In genomic region chr19:1088419-1089066, GRCh38 we compare ENCODE assay signal across 12 cellular contexts. TPM values are rescaled to one million over a fixed set of nuclear protein-coding genes. Genes with fewer than 3 reads are reported as not detected.
DNase-seq lines count a peak whose midpoint lies in the region; ATAC-seq, FAIRE-seq and TF ChIP-seq lines count a peak whose summit lies in the region.
"Had no signal": no experiment of that assay in that cellular context is flagged by ENCODE, and none has a peak within 500 bp of the region (broad histone marks: within the 10 kb centered on the region; RNA-seq: fewer than 3 reads in every experiment).

No MANE protein-coding gene starts in this region.

- FAIRE-seq in small intestine (lab: Jason Lieb, UNC), result no peak

- H3K27me3 Mint-ChIP-seq in T-helper 17 cell, result no peaks in the 10 kb centered on the region

- H3K4me1 Mint-ChIP-seq in T-helper 17 cell, result peaks cover 25% of the 10 kb centered on the region

- ATAC-seq in T-helper 17 cell, result peak; percentile 30
- peak; percentile 39 for ATAC-seq in Right ventricle myocardium superior (ENCODE audit: poor library complexity)
- no peak for ATAC-seq in GM21447 (IDR thresholded peaks at IDR 0.05; ENCODE audit: unreplicated experiment)
- ATAC-seq in HG03108 (IDR thresholded peaks at IDR 0.05; ENCODE audit: unreplicated experiment), result no peak

- H3K36me3 ChIP-seq in small intestine (ENCODE audit: control insufficient read depth in 2 of 2, insufficient read depth in 2 of 2, low read length in 2 of 2) (peaks cover 1 to 18% of the 10 kb centered on the region in 2 donors), vagina (peaks cover 0 to 31% of the 10 kb centered on the region in 2 donors)

- peaks cover 4% of the 10 kb centered on the region for H3K36me3 Mint-ChIP-seq in T-helper 17 cell (ENCODE audit: low read depth)

- no peak for TF ChIP-seq CTCF in vagina (IDR thresholded peaks at IDR 0.05)

- no peaks in the 10 kb centered on the region for H3K27me3 ChIP-seq in small intestine (ENCODE audit: control insufficient read depth in 2 of 2, insufficient read depth in 2 of 2, low read length in 2 of 2)
- no peaks in the 10 kb centered on the region for H3K27me3 ChIP-seq in vagina

- TF ChIP-seq POLR2A in GM19193 (IDR thresholded peaks at IDR 0.05; ENCODE audit: extremely low read depth, insufficient read depth, insufficient read length) (peak; percentile 13), vagina (IDR thresholded peaks at IDR 0.05) (no peak)

- no peaks in the 10 kb centered on the region for H3K9me3 ChIP-seq in T-helper 17 cell (ENCODE audit: control insufficient read depth, low read length, poor library complexity, severe bottlenecking)
- no peaks in the 10 kb centered on the region for H3K9me3 ChIP-seq in small intestine (ENCODE audit: control insufficient read depth, low read depth)
- H3K9me3 ChIP-seq in vagina, result no peaks in the 10 kb centered on the region

- H3K4me3 Mint-ChIP-seq in T-helper 17 cell, result peak overlapping the region; percentile 81
- H3K4me3 Mint-ChIP-seq: H9 had no signal

- no peak overlapping the region for H3K4me3 ChIP-seq in small intestine (ENCODE audit: low read depth in 1 of 2, low read length in 2 of 2)
- H3K4me3 ChIP-seq in vagina, result no peak overlapping the region

- H3K27ac ChIP-seq in small intestine (ENCODE audit: low read depth in 1 of 2, low read length in 1 of 2) (peak overlapping the region; percentile 36 to 78), vagina (no peak overlapping the region)

- WGBS in small intestine, 3 donors, result 74 to 80% (median 78%) methylated on average over 26 to 30 of the region's 30 CpGs

- intact Hi-C loops in Right ventricle myocardium superior (cut with DNase I) (no loop called here), vagina (cut with DNase I) (no loop called here)

- H3K27ac Mint-ChIP-seq in T-helper 17 cell, result peak overlapping the region; percentile 96

- H3K4me1 ChIP-seq in small intestine (ENCODE audit: control insufficient read depth in 2 of 2, insufficient read depth in 1 of 2, low read depth in 1 of 2, low read length in 1 of 2) (peaks cover 0 to 8% of the 10 kb centered on the region in 2 donors), vagina (peaks cover 13% of the 10 kb centered on the region)

- DNase-seq in T-helper 17 cell (no peak), Right ventricle myocardium superior (no peak), small intestine (no peak), vagina (ENCODE audit: extremely low spot score in 2 of 2) (no peak)
- DNase-seq: DMS79, H9, left cardiac atrium, NCI-H1417 treated with DMSO at 0.1 percent for 48 hours, retina had no signal

RNA-seq across cellular contexts. Expression of gene POLR2E, which starts 6.6 kb away (rescaled TPM):
- 10 to 100 TPM; 63.8 to 81.4 TPM for total RNA-seq in T-helper 17 cell
- total RNA-seq in Right ventricle myocardium superior, result 146 TPM
- polyA plus RNA-seq in small intestine, result 100 to 1,000 TPM; 141 to 189 (median 143) TPM
- 83.7 TPM for total RNA-seq in vagina

RNA-seq across cellular contexts. Expression of gene GPX4, which starts 15.3 kb away (rescaled TPM):
- total RNA-seq in T-helper 17 cell, result 100 to 1,000 TPM; 184 to 187 TPM
- 345 TPM for total RNA-seq in Right ventricle myocardium superior
- 1,000 to 10,000 TPM in 2 of 3 donors, 100 to 1,000 TPM in 1; 335 to 1,298 (median 1,178) TPM for polyA plus RNA-seq in small intestine
- 524 TPM for total RNA-seq in vagina

RNA-seq across cellular contexts. Expression of gene ARHGAP45, which starts 21.6 kb away (rescaled TPM):
- total RNA-seq in T-helper 17 cell (100 to 1,000 TPM; 603 to 646 TPM), Right ventricle myocardium superior (5.1 TPM), vagina (36.8 TPM)
- polyA plus RNA-seq in small intestine, result 10 to 100 TPM; 34.3 to 81.1 (median 62.6) TPM

RNA-seq across cellular contexts. Expression of gene ABCA7, which starts 48.6 kb away (rescaled TPM):
- total RNA-seq in T-helper 17 cell, result 100 to 1,000 TPM; 107 to 112 TPM
- 5.2 TPM for total RNA-seq in Right ventricle myocardium superior
- polyA plus RNA-seq in small intestine, result 10 to 100 TPM in 2 of 3 donors, 1 to 10 TPM in 1; 6.2 to 60.3 (median 34.2) TPM
- total RNA-seq in vagina, result 29.5 TPM

Comparison
In these comparisons a context has a peak if more than half of its experiments do, and no peak if none do; other contexts are left out.
1. ATAC-seq: peak in T-helper 17 cell (single experiment) and Right ventricle myocardium superior (single experiment); none in GM21447 (single experiment) and HG03108 (single experiment).
2. RNA of gene ARHGAP45, which starts 21.6 kb away (total RNA-seq): 603 to 646 TPM in T-helper 17 cell; 36.8 TPM in vagina (single experiment) and 5.1 TPM in Right ventricle myocardium superior (single experiment); every median in the first group is over 10 times any median in the second.